In the genomic region with DNA sequence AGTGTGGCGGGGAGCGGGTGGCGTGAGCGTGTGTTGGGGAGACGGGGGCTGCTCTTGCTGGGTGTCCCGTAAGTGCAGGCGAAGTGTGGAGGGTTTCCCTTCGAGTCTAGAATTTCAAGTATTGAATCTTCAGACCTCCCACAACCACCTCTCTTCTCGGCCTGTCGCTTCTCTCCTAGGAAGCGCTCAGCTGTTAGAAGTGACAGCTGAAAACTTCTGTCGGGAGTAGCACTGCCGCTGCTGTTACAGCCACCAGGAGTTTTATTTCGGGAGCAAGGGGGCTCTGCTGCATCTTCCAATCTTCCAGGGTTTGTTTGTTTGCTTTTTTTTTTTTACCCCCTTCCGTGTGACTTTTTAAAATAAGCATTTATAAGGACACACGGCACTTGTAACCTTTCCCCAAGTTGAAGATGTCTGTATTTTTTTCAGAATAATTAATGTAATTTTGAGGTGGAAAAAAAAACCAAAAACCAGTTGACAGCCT, we compare ENCODE assay signal across 1 cellular context.
TF ChIP-seq lines count a peak whose summit lies in the region.

No MANE protein-coding gene starts in this region.

TF ChIP-seq in HepG2, 621 proteins besides CTCF, POLR2A, EP300 and RAD21 (continued from another document):
- TF ChIP-seq CREM (IDR thresholded peaks at IDR 0.05) (no peak), CREM (CRISPR knock-in tag; IDR thresholded peaks at IDR 0.05) (no peak), ZNF746 (CRISPR knock-in tag; IDR thresholded peaks at IDR 0.05) (0 out of 2 replicates have a peak, but pooled peaks have one; percentile 24), SAP130 (CRISPR knock-in tag; IDR thresholded peaks at IDR 0.05; ENCODE audit: low read depth) (peak; percentile 62), ZNF235 (CRISPR knock-in tag; IDR thresholded peaks at IDR 0.05; ENCODE audit: borderline replicate concordance) (no peak), ZNF282 (IDR thresholded peaks at IDR 0.05; ENCODE audit: partially characterized antibody) (no peak), ZFYVE20 (CRISPR knock-in tag; IDR thresholded peaks at IDR 0.05; ENCODE audit: borderline replicate concordance, low read depth) (no peak), ZNF850 (CRISPR knock-in tag; conservative IDR thresholded peaks at IDR 0.05) (0 out of 2 replicates have a peak, but pooled peaks have one; percentile 5), ZNF891 (CRISPR knock-in tag; IDR thresholded peaks at IDR 0.05) (peak; percentile 10; the same call in 1 of the 2 replicates), ZNF224 (CRISPR knock-in tag; IDR thresholded peaks at IDR 0.05) (0 out of 2 replicates have a peak, but pooled peaks have one; percentile 83), GZF1 (CRISPR knock-in tag; IDR thresholded peaks at IDR 0.05) (no peak), SNAI1 (CRISPR knock-in tag; IDR thresholded peaks at IDR 0.05; ENCODE audit: borderline replicate concordance) (peak; percentile 3; the same call in 1 of the 2 replicates), ZBTB38 (CRISPR knock-in tag; IDR thresholded peaks at IDR 0.05) (no peak; the same call in 1 of the 2 replicates), ZNF724P (CRISPR knock-in tag; IDR thresholded peaks at IDR 0.05; ENCODE audit: borderline replicate concordance) (0 out of 2 replicates have a peak, but pooled peaks have one; percentile 5), PHF21A (CRISPR knock-in tag; IDR thresholded peaks at IDR 0.05) (peak; percentile 1; the same call in 1 of the 2 replicates), ZNF816 (CRISPR knock-in tag; IDR thresholded peaks at IDR 0.05; ENCODE audit: borderline replicate concordance) (0 out of 2 replicates have a peak, but pooled peaks have one; percentile 41), SIN3A (IDR thresholded peaks at IDR 0.05; ENCODE audit: borderline replicate concordance, low read depth, low read length) (peak; percentile 97), ARID5B (CRISPR knock-in tag; IDR thresholded peaks at IDR 0.05) (no peak), ZNF567 (CRISPR knock-in tag; IDR thresholded peaks at IDR 0.05; ENCODE audit: borderline replicate concordance) (no peak)
- TF ChIP-seq, protein P1, sequence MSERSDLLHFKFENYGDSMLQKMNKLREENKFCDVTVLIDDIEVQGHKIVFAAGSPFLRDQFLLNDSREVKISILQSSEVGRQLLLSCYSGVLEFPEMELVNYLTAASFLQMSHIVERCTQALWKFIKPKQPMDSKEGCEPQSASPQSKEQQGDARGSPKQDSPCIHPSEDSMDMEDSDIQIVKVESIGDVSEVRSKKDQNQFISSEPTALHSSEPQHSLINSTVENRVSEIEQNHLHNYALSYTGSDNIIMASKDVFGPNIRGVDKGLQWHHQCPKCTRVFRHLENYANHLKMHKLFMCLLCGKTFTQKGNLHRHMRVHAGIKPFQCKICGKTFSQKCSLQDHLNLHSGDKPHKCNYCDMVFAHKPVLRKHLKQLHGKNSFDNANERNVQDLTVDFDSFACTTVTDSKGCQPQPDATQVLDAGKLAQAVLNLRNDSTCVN (CRISPR knock-in tag; IDR thresholded peaks at IDR 0.05; ENCODE audit: borderline replicate concordance): no peak
- TF ChIP-seq, protein P2, sequence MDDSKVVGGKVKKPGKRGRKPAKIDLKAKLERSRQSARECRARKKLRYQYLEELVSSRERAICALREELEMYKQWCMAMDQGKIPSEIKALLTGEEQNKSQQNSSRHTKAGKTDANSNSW (CRISPR knock-in tag; IDR thresholded peaks at IDR 0.05; ENCODE audit: borderline replicate concordance): 0 out of 2 replicates have a peak, but pooled peaks have one; percentile 22
